ENCODE assay signal across 8 cellular contexts in genomic region chr5:160399402-160400353, GRCh38.
A peak's percentile ranks its signal among the peaks of the same experiment; 100 is the strongest.
DNase-seq lines count a peak whose midpoint lies in the region; ATAC-seq and TF ChIP-seq lines count a peak whose summit lies in the region.

Gene FAM200C, minus strand, starts transcription at chr5:160400054. Its CDS starts 4,564 bp downstream, at chr5:160395490.

- DNase-seq in AG09309 (ENCODE audit: low read depth), result peak; percentile 81
- peak; percentile 92 for DNase-seq in NCI-H2227 (lab: John Stamatoyannopoulos, UW; ENCODE audit: unreplicated experiment)
- peak; percentile 95 for DNase-seq in WERI-Rb-1
- DNase-seq in cardiac fibroblast (ENCODE audit: low read depth in 2 of 2), result peak; percentile 96 to 97
- peak; percentile 94 for DNase-seq in iris pigment epithelial cell (ENCODE audit: low read depth)
- peak; percentile 84 for DNase-seq in smooth muscle cell of the brain vasculature (ENCODE audit: low read depth, low spot score)

- peak within 1 kb of the TSS; percentile 98 for H3K27ac ChIP-seq in WERI-Rb-1

- H3K36me3 ChIP-seq in WERI-Rb-1, result peaks cover 31% of the 10 kb centered on the region

- TF ChIP-seq CTCF in AG09309 (IDR thresholded peaks at IDR 0.05; ENCODE audit: control insufficient read depth, insufficient read depth, low read depth, low read length, missing control alignments) (no peak), WERI-Rb-1 (IDR thresholded peaks at IDR 0.05; ENCODE audit: low read depth, low read length) (no peak), cardiac fibroblast (IDR thresholded peaks at IDR 0.05; ENCODE audit: low read depth, low read length) (no peak)

- H3K4me3 ChIP-seq in AG09309 (ENCODE audit: control insufficient read depth, low read depth, low read length) (peak within 1 kb of the TSS; percentile 81), WERI-Rb-1 (ENCODE audit: low read depth, low read length) (peak within 1 kb of the TSS; percentile 91), cardiac fibroblast (replicated peaks in 1 of 2; ENCODE audit: low read depth in 2 of 2, low read length in 2 of 2) (peak within 1 kb of the TSS; percentile 70 to 72)

- H3K27me3 ChIP-seq in WERI-Rb-1 (ENCODE audit: insufficient read depth, low read depth, severe bottlenecking), result no peaks in the 10 kb centered on the region

- peak; percentile 93 for ATAC-seq in GM19023 (IDR thresholded peaks at IDR 0.05; ENCODE audit: unreplicated experiment)
- peak; percentile 81 for ATAC-seq in HG03175 (IDR thresholded peaks at IDR 0.05; ENCODE audit: unreplicated experiment)

- H3K9me3 ChIP-seq in WERI-Rb-1 (ENCODE audit: severe bottlenecking), result no peaks in the 10 kb centered on the region

Comparison
In these comparisons a context has a peak if more than half of its experiments do, and no peak if none do; other contexts are left out.
1. Peak in every context shown above with its lines: DNase-seq, ATAC-seq, H3K4me3 ChIP-seq and H3K27ac ChIP-seq.